Comparison of ENCODE assay signal across 8 cellular contexts in genomic region chr9:70413798-70414775, GRCh38. TPM values are rescaled to one million over a fixed set of nuclear protein-coding genes. Genes with fewer than 3 reads are reported as not detected.
DNase-seq lines count a peak whose midpoint lies in the region; ATAC-seq and TF ChIP-seq lines count a peak whose summit lies in the region.

Gene KLF9, minus strand, starts transcription at chr9:70414657. Its CDS starts 1,294 bp downstream, at chr9:70413363.

- no peaks in the 10 kb centered on the region for H3K9me3 Mint-ChIP-seq in T-helper 2 cell treated with Interferon-gamma antibody and Interleukin-4, amounts not matched to agents 5 μg/mL and 100 μg/mL, for 36 hours

- H3K27ac ChIP-seq in psoas muscle (peak within 1 kb of the TSS; percentile 100), urinary bladder (ENCODE audit: low read depth) (peak within 1 kb of the TSS; percentile 100)

- ATAC-seq in HG02840 (IDR thresholded peaks at IDR 0.05; ENCODE audit: low FRiP score, unreplicated experiment) (peak; percentile 67), left ventricle myocardium superior (peak; percentile 72), psoas muscle (peak; percentile 63 to 74 (median 68))

- H3K4me1 Mint-ChIP-seq in T-helper 2 cell treated with Interferon-gamma antibody and Interleukin-4, amounts not matched to agents 5 μg/mL and 100 μg/mL, for 36 hours (ENCODE audit: low read depth): peaks cover 41% of the 10 kb centered on the region

- DNase-seq in GM13977 (ENCODE audit: low spot score) (peak; percentile 92), NCI-H1694 (lab: John Stamatoyannopoulos, UW) (peak; percentile 81), anterior cingulate cortex (lab: John Stamatoyannopoulos, UW) (peak; percentile 67 to 98 (median 92)), left ventricle myocardium superior (peak; percentile 93), psoas muscle (peak; percentile 95 to 98)
- peak; percentile 92 for DNase-seq in T-helper 2 cell treated with Interferon-gamma antibody and Interleukin-4, amounts not matched to agents 5 μg/mL and 100 μg/mL, for 36 hours (ENCODE audit: low spot score)

- H3K27me3 ChIP-seq in psoas muscle (ENCODE audit: insufficient read depth in 3 of 3, low read length in 2 of 3): no peaks in the 10 kb centered on the region

- H3K9me3 ChIP-seq in psoas muscle: no peaks in the 10 kb centered on the region

- H3K4me3 ChIP-seq in psoas muscle (peak within 1 kb of the TSS; percentile 84), urinary bladder (ENCODE audit: low read depth, low read length) (peak within 1 kb of the TSS; percentile 82)

- in situ Hi-C loops in GM13977 (cut with MboI; ENCODE audit: low pct_unique_long_range_greater_than_20kb, low sequenced_read_pairs, unreplicated experiment): no loop called here

- intact Hi-C loops in left ventricle myocardium superior (cut with micrococcal nuclease) (loop anchor here (5.0 to 10.0 kb wide), 2 partner anchors 68 to 181 kb away; no protein-coding TSS in a partner anchor), psoas muscle (cut with DNase I) (loop anchor here (2.0 kb wide), 2 partner anchors 187 to 189 kb away; no protein-coding TSS in a partner anchor)

- H3K27ac Mint-ChIP-seq in T-helper 2 cell treated with Interferon-gamma antibody and Interleukin-4, amounts not matched to agents 5 μg/mL and 100 μg/mL, for 36 hours: peak within 1 kb of the TSS; percentile 99

- peaks cover 45% of the 10 kb centered on the region for H3K4me1 ChIP-seq in psoas muscle
- peaks cover 2% of the 10 kb centered on the region for H3K4me1 ChIP-seq in urinary bladder (ENCODE audit: insufficient read depth)

- H3K36me3 Mint-ChIP-seq in T-helper 2 cell treated with Interferon-gamma antibody and Interleukin-4, amounts not matched to agents 5 μg/mL and 100 μg/mL, for 36 hours (ENCODE audit: low read depth): peaks cover 1% of the 10 kb centered on the region

- WGBS in psoas muscle, 3 donors: 0% methylated on average over 48 of the region's 48 CpGs
- WGBS in urinary bladder: under 1% methylated on average over 48 of the region's 48 CpGs

- TF ChIP-seq CTCF in GM13977 (IDR thresholded peaks at IDR 0.05; ENCODE audit: extremely low read depth, insufficient read depth, missing control alignments): no peak
- TF ChIP-seq CTCF in psoas muscle (IDR thresholded peaks at IDR 0.05): no peak

- no peaks in the 10 kb centered on the region for H3K36me3 ChIP-seq in psoas muscle (ENCODE audit: insufficient read depth in 1 of 2, low read depth in 1 of 2)
- H3K36me3 ChIP-seq in urinary bladder (ENCODE audit: insufficient read depth): no peaks in the 10 kb centered on the region

- peak within 1 kb of the TSS; percentile 93 for H3K4me3 Mint-ChIP-seq in T-helper 2 cell treated with Interferon-gamma antibody and Interleukin-4, amounts not matched to agents 5 μg/mL and 100 μg/mL, for 36 hours

- no peaks in the 10 kb centered on the region for H3K27me3 Mint-ChIP-seq in T-helper 2 cell treated with Interferon-gamma antibody and Interleukin-4, amounts not matched to agents 5 μg/mL and 100 μg/mL, for 36 hours (ENCODE audit: low read depth)

RNA-seq across cellular contexts. Expression of gene KLF9, which starts in this region (rescaled TPM):
- total RNA-seq in left ventricle myocardium superior (54.9 TPM), psoas muscle (100 to 1,000 TPM in 2 of 4 donors, 10 to 100 TPM in 2; 29.5 to 178 (median 94.7) TPM), urinary bladder (15.4 TPM)
- polyA plus RNA-seq in psoas muscle (10 to 100 TPM; 34.1 to 87.0 (median 64.4) TPM), urinary bladder (97.7 TPM)

Comparison
In these comparisons a context has a peak if more than half of its experiments do, and no peak if none do; other contexts are left out.
1. Peak in every context shown above with its lines: DNase-seq, ATAC-seq, H3K4me3 ChIP-seq and H3K27ac ChIP-seq.